1 cellular context compared by ENCODE assay signal in the genomic region with DNA sequence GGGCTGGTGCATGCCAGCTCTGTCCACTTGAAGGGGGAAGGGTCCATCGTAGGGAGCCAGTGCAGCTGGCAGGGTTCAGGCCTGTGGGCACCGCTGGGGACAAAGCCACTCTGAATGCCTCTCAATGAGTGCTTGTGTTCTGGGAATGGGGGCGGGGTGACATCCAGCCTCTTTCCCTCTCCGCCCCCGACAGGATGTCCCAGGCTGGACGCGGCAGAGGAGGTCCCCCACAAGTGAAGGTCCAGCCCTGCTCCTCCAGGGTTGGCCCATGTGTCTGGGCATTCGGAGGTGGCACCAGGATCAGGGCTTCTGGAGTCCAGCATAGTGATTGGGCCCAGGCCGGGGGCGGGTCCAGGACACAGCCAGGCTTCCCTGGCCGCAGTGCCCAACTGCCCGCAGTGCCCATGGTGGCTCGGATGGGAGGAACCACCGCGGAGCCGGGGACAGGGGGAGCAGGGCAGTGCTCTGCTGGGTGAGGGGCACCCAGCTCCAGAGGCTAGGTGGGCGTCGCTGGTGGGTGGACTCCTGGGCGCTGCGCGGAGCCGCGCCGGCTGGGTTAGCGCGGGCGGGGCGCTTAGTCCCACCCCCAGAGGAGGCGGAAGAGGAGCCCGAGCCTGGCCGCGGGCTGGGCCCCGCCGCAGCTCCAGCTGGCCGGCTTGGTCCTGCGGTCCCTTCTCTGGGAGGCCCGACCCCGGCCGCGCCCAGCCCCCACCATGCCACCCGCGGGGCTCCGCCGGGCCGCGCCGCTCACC.
TF ChIP-seq lines count a peak whose summit lies in the region.

A gene with protein sequence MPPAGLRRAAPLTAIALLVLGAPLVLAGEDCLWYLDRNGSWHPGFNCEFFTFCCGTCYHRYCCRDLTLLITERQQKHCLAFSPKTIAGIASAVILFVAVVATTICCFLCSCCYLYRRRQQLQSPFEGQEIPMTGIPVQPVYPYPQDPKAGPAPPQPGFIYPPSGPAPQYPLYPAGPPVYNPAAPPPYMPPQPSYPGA (plus strand): TSS at position 617 of the 752 bp plus-strand sequence. CDS start 97 bp downstream, at position 714.

TF ChIP-seq in H1, 55 proteins besides CTCF, POLR2A, EP300 and RAD21:
- TF ChIP-seq SP1 (IDR thresholded peaks at IDR 0.05; ENCODE audit: low read depth, low read length) (no peak), TAF1 (IDR thresholded peaks at IDR 0.05; ENCODE audit: low read depth, low read length) (peak; percentile 47; the same call in 1 of the 2 replicates), RBBP5 (IDR thresholded peaks at IDR 0.05; ENCODE audit: borderline replicate concordance, low read depth, low read length) (peak; percentile 36; the same call in 1 of the 2 replicates), BRCA1 (IDR thresholded peaks at IDR 0.05; ENCODE audit: low read depth, low read length) (no peak), PHF8 (conservative IDR thresholded peaks at IDR 0.05; ENCODE audit: low read depth, low read length) (peak; percentile 55; the same call in 1 of the 2 replicates), YY1 (IDR thresholded peaks at IDR 0.05; ENCODE audit: low read depth, low read length) (no peak), KDM4A (IDR thresholded peaks at IDR 0.05; ENCODE audit: low read depth, low read length, severe bottlenecking) (peak; percentile 77), HDAC2 (IDR thresholded peaks at IDR 0.05; ENCODE audit: borderline replicate concordance in 1 of 2, low read depth in 2 of 2, low read length in 2 of 2) (peak; percentile 8 to 29; a peak in 1 of 4 replicates)
